ENCODE assay signal across 3 cellular contexts in genomic region chr5:54009828-54010227, GRCh38.
A peak's percentile ranks its signal among the peaks of the same experiment; 100 is the strongest.
TF ChIP-seq lines count a peak whose summit lies in the region.

No MANE protein-coding gene starts in this region.

TF ChIP-seq in A549, 52 proteins besides CTCF, POLR2A, EP300 and RAD21:
- TF ChIP-seq ESRRA (IDR thresholded peaks at IDR 0.05; ENCODE audit: borderline replicate concordance, low read length) (no peak), PBX3 (IDR thresholded peaks at IDR 0.05) (no peak), RFX5 (IDR thresholded peaks at IDR 0.05) (no peak), NPAS2 (CRISPR knock-in tag; IDR thresholded peaks at IDR 0.05; ENCODE audit: borderline replicate concordance) (no peak), PHF8 (IDR thresholded peaks at IDR 0.05; ENCODE audit: borderline replicate concordance, low read depth) (no peak), HOXA7 (CRISPR knock-in tag; IDR thresholded peaks at IDR 0.05) (no peak), RARB (CRISPR knock-in tag; IDR thresholded peaks at IDR 0.05) (no peak), POLR2AphosphoS2 (conservative IDR thresholded peaks at IDR 0.05; ENCODE audit: low read length) (no peak), FOSL2 (IDR thresholded peaks at IDR 0.05) (no peak), FOSL2 (CRISPR knock-in tag; IDR thresholded peaks at IDR 0.05) (no peak), TP53 (CRISPR knock-in tag; IDR thresholded peaks at IDR 0.05) (no peak), CHD4 (IDR thresholded peaks at IDR 0.05; ENCODE audit: borderline replicate concordance) (no peak), MAZ (IDR thresholded peaks at IDR 0.05; ENCODE audit: borderline replicate concordance, low read depth, low read length) (no peak), RNF2 (IDR thresholded peaks at IDR 0.05; ENCODE audit: borderline replicate concordance, low read depth) (no peak), EHF (CRISPR knock-in tag; IDR thresholded peaks at IDR 0.05) (no peak), CHD2 (IDR thresholded peaks at IDR 0.05; ENCODE audit: low read length, partially characterized antibody) (no peak)
- TF ChIP-seq, protein P1, sequence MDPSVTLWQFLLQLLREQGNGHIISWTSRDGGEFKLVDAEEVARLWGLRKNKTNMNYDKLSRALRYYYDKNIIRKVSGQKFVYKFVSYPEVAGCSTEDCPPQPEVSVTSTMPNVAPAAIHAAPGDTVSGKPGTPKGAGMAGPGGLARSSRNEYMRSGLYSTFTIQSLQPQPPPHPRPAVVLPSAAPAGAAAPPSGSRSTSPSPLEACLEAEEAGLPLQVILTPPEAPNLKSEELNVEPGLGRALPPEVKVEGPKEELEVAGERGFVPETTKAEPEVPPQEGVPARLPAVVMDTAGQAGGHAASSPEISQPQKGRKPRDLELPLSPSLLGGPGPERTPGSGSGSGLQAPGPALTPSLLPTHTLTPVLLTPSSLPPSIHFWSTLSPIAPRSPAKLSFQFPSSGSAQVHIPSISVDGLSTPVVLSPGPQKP (IDR thresholded peaks at IDR 0.05; ENCODE audit: low read depth, low read length) = no peak
- TF ChIP-seq, protein P2, sequence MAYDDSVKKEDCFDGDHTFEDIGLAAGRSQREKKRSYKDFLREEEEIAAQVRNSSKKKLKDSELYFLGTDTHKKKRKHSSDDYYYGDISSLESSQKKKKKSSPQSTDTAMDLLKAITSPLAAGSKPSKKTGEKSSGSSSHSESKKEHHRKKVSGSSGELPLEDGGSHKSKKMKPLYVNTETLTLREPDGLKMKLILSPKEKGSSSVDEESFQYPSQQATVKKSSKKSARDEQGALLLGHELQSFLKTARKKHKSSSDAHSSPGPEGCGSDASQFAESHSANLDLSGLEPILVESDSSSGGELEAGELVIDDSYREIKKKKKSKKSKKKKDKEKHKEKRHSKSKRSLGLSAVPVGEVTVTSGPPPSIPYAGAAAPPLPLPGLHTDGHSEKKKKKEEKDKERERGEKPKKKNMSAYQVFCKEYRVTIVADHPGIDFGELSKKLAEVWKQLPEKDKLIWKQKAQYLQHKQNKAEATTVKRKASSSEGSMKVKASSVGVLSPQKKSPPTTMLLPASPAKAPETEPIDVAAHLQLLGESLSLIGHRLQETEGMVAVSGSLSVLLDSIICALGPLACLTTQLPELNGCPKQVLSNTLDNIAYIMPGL (CRISPR knock-in tag; IDR thresholded peaks at IDR 0.05; ENCODE audit: borderline replicate concordance) = no peak
- TF ChIP-seq, protein P3, sequence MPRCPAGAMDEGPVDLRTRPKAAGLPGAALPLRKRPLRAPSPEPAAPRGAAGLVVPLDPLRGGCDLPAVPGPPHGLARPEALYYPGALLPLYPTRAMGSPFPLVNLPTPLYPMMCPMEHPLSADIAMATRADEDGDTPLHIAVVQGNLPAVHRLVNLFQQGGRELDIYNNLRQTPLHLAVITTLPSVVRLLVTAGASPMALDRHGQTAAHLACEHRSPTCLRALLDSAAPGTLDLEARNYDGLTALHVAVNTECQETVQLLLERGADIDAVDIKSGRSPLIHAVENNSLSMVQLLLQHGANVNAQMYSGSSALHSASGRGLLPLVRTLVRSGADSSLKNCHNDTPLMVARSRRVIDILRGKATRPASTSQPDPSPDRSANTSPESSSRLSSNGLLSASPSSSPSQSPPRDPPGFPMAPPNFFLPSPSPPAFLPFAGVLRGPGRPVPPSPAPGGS (IDR thresholded peaks at IDR 0.05) = no peak

TF ChIP-seq in H1, 55 proteins besides CTCF, POLR2A, EP300 and RAD21:
- 0 out of 2 replicates have a peak, but pooled peaks have one; percentile 6 for TF ChIP-seq SP1 (IDR thresholded peaks at IDR 0.05; ENCODE audit: low read depth, low read length)
- TF ChIP-seq HDAC2 (IDR thresholded peaks at IDR 0.05; ENCODE audit: borderline replicate concordance in 1 of 2, low read depth in 2 of 2, low read length in 2 of 2) = no peak

TF ChIP-seq in HepG2, 621 proteins besides CTCF, POLR2A, EP300 and RAD21:
- no peak for TF ChIP-seq ZNF816 (CRISPR knock-in tag; IDR thresholded peaks at IDR 0.05; ENCODE audit: borderline replicate concordance)
- TF ChIP-seq, protein P4, sequence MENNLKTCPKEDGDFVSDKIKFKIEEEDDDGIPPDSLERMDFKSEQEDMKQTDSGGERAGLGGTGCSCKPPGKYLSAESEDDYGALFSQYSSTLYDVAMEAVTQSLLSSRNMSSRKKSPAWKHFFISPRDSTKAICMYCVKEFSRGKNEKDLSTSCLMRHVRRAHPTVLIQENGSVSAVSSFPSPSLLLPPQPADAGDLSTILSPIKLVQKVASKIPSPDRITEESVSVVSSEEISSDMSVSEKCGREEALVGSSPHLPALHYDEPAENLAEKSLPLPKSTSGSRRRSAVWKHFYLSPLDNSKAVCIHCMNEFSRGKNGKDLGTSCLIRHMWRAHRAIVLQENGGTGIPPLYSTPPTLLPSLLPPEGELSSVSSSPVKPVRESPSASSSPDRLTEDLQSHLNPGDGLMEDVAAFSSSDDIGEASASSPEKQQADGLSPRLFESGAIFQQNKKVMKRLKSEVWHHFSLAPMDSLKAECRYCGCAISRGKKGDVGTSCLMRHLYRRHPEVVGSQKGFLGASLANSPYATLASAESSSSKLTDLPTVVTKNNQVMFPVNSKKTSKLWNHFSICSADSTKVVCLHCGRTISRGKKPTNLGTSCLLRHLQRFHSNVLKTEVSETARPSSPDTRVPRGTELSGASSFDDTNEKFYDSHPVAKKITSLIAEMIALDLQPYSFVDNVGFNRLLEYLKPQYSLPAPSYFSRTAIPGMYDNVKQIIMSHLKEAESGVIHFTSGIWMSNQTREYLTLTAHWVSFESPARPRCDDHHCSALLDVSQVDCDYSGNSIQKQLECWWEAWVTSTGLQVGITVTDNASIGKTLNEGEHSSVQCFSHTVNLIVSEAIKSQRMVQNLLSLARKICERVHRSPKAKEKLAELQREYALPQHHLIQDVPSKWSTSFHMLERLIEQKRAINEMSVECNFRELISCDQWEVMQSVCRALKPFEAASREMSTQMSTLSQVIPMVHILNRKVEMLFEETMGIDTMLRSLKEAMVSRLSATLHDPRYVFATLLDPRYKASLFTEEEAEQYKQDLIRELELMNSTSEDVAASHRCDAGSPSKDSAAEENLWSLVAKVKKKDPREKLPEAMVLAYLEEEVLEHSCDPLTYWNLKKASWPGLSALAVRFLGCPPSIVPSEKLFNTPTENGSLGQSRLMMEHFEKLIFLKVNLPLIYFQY (CRISPR knock-in tag; IDR thresholded peaks at IDR 0.05; ENCODE audit: borderline replicate concordance) = no peak
- TF ChIP-seq, protein P5, sequence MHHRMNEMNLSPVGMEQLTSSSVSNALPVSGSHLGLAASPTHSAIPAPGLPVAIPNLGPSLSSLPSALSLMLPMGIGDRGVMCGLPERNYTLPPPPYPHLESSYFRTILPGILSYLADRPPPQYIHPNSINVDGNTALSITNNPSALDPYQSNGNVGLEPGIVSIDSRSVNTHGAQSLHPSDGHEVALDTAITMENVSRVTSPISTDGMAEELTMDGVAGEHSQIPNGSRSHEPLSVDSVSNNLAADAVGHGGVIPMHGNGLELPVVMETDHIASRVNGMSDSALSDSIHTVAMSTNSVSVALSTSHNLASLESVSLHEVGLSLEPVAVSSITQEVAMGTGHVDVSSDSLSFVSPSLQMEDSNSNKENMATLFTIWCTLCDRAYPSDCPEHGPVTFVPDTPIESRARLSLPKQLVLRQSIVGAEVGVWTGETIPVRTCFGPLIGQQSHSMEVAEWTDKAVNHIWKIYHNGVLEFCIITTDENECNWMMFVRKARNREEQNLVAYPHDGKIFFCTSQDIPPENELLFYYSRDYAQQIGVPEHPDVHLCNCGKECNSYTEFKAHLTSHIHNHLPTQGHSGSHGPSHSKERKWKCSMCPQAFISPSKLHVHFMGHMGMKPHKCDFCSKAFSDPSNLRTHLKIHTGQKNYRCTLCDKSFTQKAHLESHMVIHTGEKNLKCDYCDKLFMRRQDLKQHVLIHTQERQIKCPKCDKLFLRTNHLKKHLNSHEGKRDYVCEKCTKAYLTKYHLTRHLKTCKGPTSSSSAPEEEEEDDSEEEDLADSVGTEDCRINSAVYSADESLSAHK (CRISPR knock-in tag; IDR thresholded peaks at IDR 0.05; ENCODE audit: borderline replicate concordance) = no peak
- TF ChIP-seq PHF8 (CRISPR knock-in tag; IDR thresholded peaks at IDR 0.05) = no peak
- no peak for TF ChIP-seq ARNT2 (CRISPR knock-in tag; IDR thresholded peaks at IDR 0.05; ENCODE audit: low read depth)
- TF ChIP-seq FOSL1 (CRISPR knock-in tag; IDR thresholded peaks at IDR 0.05; ENCODE audit: borderline replicate concordance) = no peak
- TF ChIP-seq NCOR1 (IDR thresholded peaks at IDR 0.05; ENCODE audit: borderline replicate concordance, low read length) = no peak
- no peak for TF ChIP-seq MAFG (CRISPR knock-in tag; IDR thresholded peaks at IDR 0.05)
- TF ChIP-seq RFXAP (CRISPR knock-in tag; IDR thresholded peaks at IDR 0.05; ENCODE audit: borderline replicate concordance) = no peak
- TF ChIP-seq ZNF33A (CRISPR knock-in tag; IDR thresholded peaks at IDR 0.05; ENCODE audit: borderline replicate concordance) = no peak
- TF ChIP-seq ZNF207 (IDR thresholded peaks at IDR 0.05; ENCODE audit: borderline replicate concordance) = no peak
- TF ChIP-seq TEAD3 (CRISPR knock-in tag; optimal IDR thresholded peaks at IDR 0.05; ENCODE audit: borderline replicate concordance) = no peak
- TF ChIP-seq ZNF318 (CRISPR knock-in tag; IDR thresholded peaks at IDR 0.05) = no peak
- no peak for TF ChIP-seq PHF5A (CRISPR knock-in tag; IDR thresholded peaks at IDR 0.05; ENCODE audit: low read depth, unreplicated experiment)
- no peak for TF ChIP-seq IRX3 (CRISPR knock-in tag; IDR thresholded peaks at IDR 0.05; ENCODE audit: borderline replicate concordance, low read depth)
TF ChIP-seq in HepG2: peak in this region for 0.
